ENCODE assay signal across 17 cellular contexts in genomic region chr6:40950986-40951730, GRCh38.
DNase-seq lines count a peak whose midpoint lies in the region; ATAC-seq, FAIRE-seq and TF ChIP-seq lines count a peak whose summit lies in the region.
"Had no signal": no experiment of that assay in that cellular context is flagged by ENCODE, and none has a peak within 500 bp of the region (broad histone marks: within the 10 kb centered on the region; RNA-seq: fewer than 3 reads in every experiment).

No MANE protein-coding gene starts in this region.

- H2AFZ ChIP-seq in endothelial cell of umbilical vein (ENCODE audit: low read depth, low read length) (peak overlapping the region; percentile 50), osteoblast (ENCODE audit: low read length) (no peak overlapping the region)

- no peak overlapping the region for H3K27ac ChIP-seq in endothelial cell of umbilical vein (ENCODE audit: insufficient read depth, low read depth, low read length)
- H3K27ac ChIP-seq in osteoblast (ENCODE audit: low read depth, low read length): peak overlapping the region; percentile 40
- no peak overlapping the region for H3K27ac ChIP-seq in testis
- H3K27ac ChIP-seq: right lobe of liver, stomach had no signal

- TF ChIP-seq POLR2A in endothelial cell of umbilical vein (IDR thresholded peaks at IDR 0.05; ENCODE audit: low read depth, low read length) (no peak), testis (IDR thresholded peaks at IDR 0.05) (no peak)

- peaks cover 6% of the 10 kb centered on the region for H3K4me1 ChIP-seq in endothelial cell of umbilical vein (ENCODE audit: control insufficient read depth, extremely low read depth, insufficient read depth, low read length)
- peaks cover 37% of the 10 kb centered on the region for H3K4me1 ChIP-seq in osteoblast (ENCODE audit: insufficient read depth, low read length)
- H3K4me1 ChIP-seq in testis: no peaks in the 10 kb centered on the region
- peaks cover 6% of the 10 kb centered on the region; the same call in 1 of the 2 replicates for H3K4me1 ChIP-seq in HAP-1
- H3K4me1 ChIP-seq: right lobe of liver had no signal

- no peaks in the 10 kb centered on the region for H3K9me1 ChIP-seq in endothelial cell of umbilical vein (replicated peaks; ENCODE audit: control insufficient read depth, extremely low read depth, insufficient read depth, low read length)

- H3K9me3 Mint-ChIP-seq in stimulated activated naive CD8-positive, alpha-beta T cell treated with anti-CD3 and anti-CD28 coated beads, Interleukin-15, amount 100 ng/mL, for 72 hours: no peaks in the 10 kb centered on the region
- H3K9me3 Mint-ChIP-seq: activated naive CD8-positive, alpha-beta T cell treated with anti-CD3 and anti-CD28 coated beads, Interleukin-2, amount 10 ng/mL, durations not matched to agents 7 days and 5 days; dendritic cell treated with granulocyte-macrophage colony-stimulating factor and Interleukin-4, amounts not matched to agents 40 ng/mL and 50 ng/mL, for 4 days; naive thymus-derived CD8-positive, alpha-beta T cell had no signal

- no peak overlapping the region for H3K4me3 ChIP-seq in endothelial cell of umbilical vein (replicated peaks in 1 of 3; ENCODE audit: insufficient read depth in 1 of 3, low read depth in 1 of 3, low read length in 3 of 3)
- peak overlapping the region; percentile 36 for H3K4me3 ChIP-seq in osteoblast (ENCODE audit: insufficient read depth, low read length)
- no peak overlapping the region for H3K4me3 ChIP-seq in testis
- H3K4me3 ChIP-seq in HAP-1: no peak overlapping the region
- H3K4me3 ChIP-seq: right lobe of liver, stomach had no signal

- dilution Hi-C loops in endothelial cell of umbilical vein (cut with MboI; ENCODE audit: extremely low pct_ligation_motif_present, low sequenced_read_pairs): no loop called here

- CTCF ChIA-PET in endothelial cell of umbilical vein (lab: Charles Lee): interaction anchor here (1.5 kb wide), 3 partner anchors 15 to 45 kb away, joined by 3 to 5 read pairs (median 3); no protein-coding TSS in a partner anchor

- H3K36me3 ChIP-seq in endothelial cell of umbilical vein (ENCODE audit: control insufficient read depth in 2 of 2, extremely low read depth in 1 of 2, insufficient read depth in 2 of 2, low read length in 2 of 2): no peaks in the 10 kb centered on the region
- H3K36me3 ChIP-seq in osteoblast (ENCODE audit: insufficient read depth, low read length): no peaks in the 10 kb centered on the region
- no peaks in the 10 kb centered on the region for H3K36me3 ChIP-seq in testis (ENCODE audit: low read depth, missing control alignments)
- H3K36me3 ChIP-seq in HAP-1 (replicated peaks): no peaks in the 10 kb centered on the region
- H3K36me3 ChIP-seq: right lobe of liver, stomach had no signal

- DNase-seq in GM03348 (ENCODE audit: low spot score): peak; percentile 63
- DNase-seq in RCC 7860 (ENCODE audit: low spot score): peak; percentile 80
- DNase-seq in endothelial cell of umbilical vein (ENCODE audit: low read depth, low spot score): peak; percentile 15
- no peak for DNase-seq in osteoblast (ENCODE audit: insufficient read length, low spot score, missing footprints)
- no peak for DNase-seq in testis
- DNase-seq in HAP-1 (ENCODE audit: low spot score in 2 of 2): no peak
- no peak for DNase-seq in stimulated activated naive CD8-positive, alpha-beta T cell treated with anti-CD3 and anti-CD28 coated beads, Interleukin-15, amount 100 ng/mL, for 72 hours
- DNase-seq: activated CD4-positive, CD25-positive, alpha-beta regulatory T cell treated with anti-CD3 and anti-CD28 coated beads, Interleukin-2, amount 50 U/mL, for 72 hours; activated naive CD8-positive, alpha-beta T cell treated with anti-CD3 and anti-CD28 coated beads, Interleukin-2, amount 10 ng/mL, durations not matched to agents 7 days and 5 days; Karpas-422; naive thymus-derived CD8-positive, alpha-beta T cell; NCI-H2081 treated with DMSO at 0.1 percent for 48 hours; right lobe of liver; stomach had no signal

- no peaks in the 10 kb centered on the region for H3K9me3 ChIP-seq in endothelial cell of umbilical vein (replicated peaks; ENCODE audit: control insufficient read depth, insufficient read depth, low read length)
- no peaks in the 10 kb centered on the region for H3K9me3 ChIP-seq in osteoblast (ENCODE audit: low read depth, low read length)
- no peaks in the 10 kb centered on the region for H3K9me3 ChIP-seq in testis
- H3K9me3 ChIP-seq in HAP-1: no peaks in the 10 kb centered on the region
- H3K9me3 ChIP-seq: right lobe of liver, stomach had no signal

- peaks cover 2 to 4% of the 10 kb centered on the region in 2 experiments for H3K27me3 ChIP-seq in endothelial cell of umbilical vein (ENCODE audit: control insufficient read depth in 2 of 2, insufficient read depth in 2 of 2, low read length in 2 of 2)
- H3K27me3 ChIP-seq in osteoblast (ENCODE audit: insufficient read depth, low read length): no peaks in the 10 kb centered on the region
- H3K27me3 ChIP-seq in testis: no peaks in the 10 kb centered on the region
- H3K27me3 ChIP-seq in HAP-1 (ENCODE audit: low read depth): no peaks in the 10 kb centered on the region
- H3K27me3 ChIP-seq: right lobe of liver had no signal

- H3K27ac Mint-ChIP-seq in stimulated activated naive CD8-positive, alpha-beta T cell treated with anti-CD3 and anti-CD28 coated beads, Interleukin-15, amount 100 ng/mL, for 72 hours: no peak overlapping the region
- H3K27ac Mint-ChIP-seq: activated naive CD8-positive, alpha-beta T cell treated with anti-CD3 and anti-CD28 coated beads, Interleukin-2, amount 10 ng/mL, durations not matched to agents 7 days and 5 days; dendritic cell treated with granulocyte-macrophage colony-stimulating factor and Interleukin-4, amounts not matched to agents 40 ng/mL and 50 ng/mL, for 4 days; naive thymus-derived CD8-positive, alpha-beta T cell had no signal

- no peaks in the 10 kb centered on the region for H4K20me1 ChIP-seq in endothelial cell of umbilical vein (replicated peaks; ENCODE audit: control insufficient read depth, extremely low read depth, insufficient read depth, low read length)
- no peaks in the 10 kb centered on the region for H4K20me1 ChIP-seq in osteoblast (ENCODE audit: insufficient read depth, low read length)

- TF ChIP-seq CTCF in endothelial cell of umbilical vein (IDR thresholded peaks at IDR 0.05; ENCODE audit: extremely low read depth in 1 of 2, insufficient read depth in 1 of 2, low read depth in 1 of 2, low read length in 2 of 2) (no peak), osteoblast (IDR thresholded peaks at IDR 0.05; ENCODE audit: extremely low read depth, low read depth, low read length) (no peak), testis (IDR thresholded peaks at IDR 0.05) (no peak)

- FAIRE-seq in RCC 7860 (lab: Jason Lieb, UNC): peak; percentile 89
- peak; percentile 55 for FAIRE-seq in endothelial cell of umbilical vein (lab: Jason Lieb, UNC)
- FAIRE-seq: islet of Langerhans had no signal

- in situ Hi-C loops in HAP-1 (cut with MboI; ENCODE audit: low sequenced_read_pairs): no loop called here

- no peak for ATAC-seq in GM18502 (IDR thresholded peaks at IDR 0.05; ENCODE audit: poor library complexity, unreplicated experiment)
- no peak for ATAC-seq in stimulated activated naive CD8-positive, alpha-beta T cell treated with anti-CD3 and anti-CD28 coated beads, Interleukin-15, amount 100 ng/mL, for 72 hours
- ATAC-seq: naive thymus-derived CD8-positive, alpha-beta T cell; right lobe of liver had no signal

- no peaks in the 10 kb centered on the region for H3K79me2 ChIP-seq in endothelial cell of umbilical vein (ENCODE audit: control insufficient read depth, insufficient read depth, low read length)
- no peaks in the 10 kb centered on the region for H3K79me2 ChIP-seq in osteoblast (ENCODE audit: insufficient read depth, low read length)

- no TSS peak for BruUV-seq in endothelial cell of umbilical vein (replicated peaks; lab: Mats Ljungman, UMichigan)

- H3K4me2 ChIP-seq in endothelial cell of umbilical vein (ENCODE audit: insufficient read depth, low read length): no peak overlapping the region
- peak overlapping the region; percentile 71 for H3K4me2 ChIP-seq in osteoblast (ENCODE audit: insufficient read depth, low read length)

- H3K4me3 Mint-ChIP-seq in stimulated activated naive CD8-positive, alpha-beta T cell treated with anti-CD3 and anti-CD28 coated beads, Interleukin-15, amount 100 ng/mL, for 72 hours: no peak overlapping the region
- H3K4me3 Mint-ChIP-seq: activated naive CD8-positive, alpha-beta T cell treated with anti-CD3 and anti-CD28 coated beads, Interleukin-2, amount 10 ng/mL, durations not matched to agents 7 days and 5 days; dendritic cell treated with granulocyte-macrophage colony-stimulating factor and Interleukin-4, amounts not matched to agents 40 ng/mL and 50 ng/mL, for 4 days; naive thymus-derived CD8-positive, alpha-beta T cell had no signal

- peaks cover 32% of the 10 kb centered on the region for H3K27me3 Mint-ChIP-seq in stimulated activated naive CD8-positive, alpha-beta T cell treated with anti-CD3 and anti-CD28 coated beads, Interleukin-15, amount 100 ng/mL, for 72 hours

- WGBS in testis, 2 donors: 71 to 76% methylated on average over 7 of the region's 7 CpGs

- POLR2A ChIA-PET in endothelial cell of umbilical vein (lab: Charles Lee): no interaction called here

- intact Hi-C loops in endothelial cell of umbilical vein (cut with micrococcal nuclease): no loop called here
- intact Hi-C loops in testis (cut with DNase I; ENCODE audit: low total_unique reads): no loop called here

- H3K9ac ChIP-seq in endothelial cell of umbilical vein (replicated peaks; ENCODE audit: extremely low read depth, insufficient read depth, low read length): no peak overlapping the region

- H3K4me1 Mint-ChIP-seq in stimulated activated naive CD8-positive, alpha-beta T cell treated with anti-CD3 and anti-CD28 coated beads, Interleukin-15, amount 100 ng/mL, for 72 hours: no peaks in the 10 kb centered on the region
- H3K4me1 Mint-ChIP-seq: activated naive CD8-positive, alpha-beta T cell treated with anti-CD3 and anti-CD28 coated beads, Interleukin-2, amount 10 ng/mL, durations not matched to agents 7 days and 5 days; naive thymus-derived CD8-positive, alpha-beta T cell had no signal

TF ChIP-seq in endothelial cell of umbilical vein, 7 proteins besides CTCF, POLR2A, EP300 and RAD21:
- TF ChIP-seq GATA2 (IDR thresholded peaks at IDR 0.05; ENCODE audit: insufficient read depth, insufficient read length, low read depth, low read length): peak; percentile 65
- no peak for TF ChIP-seq MYC (IDR thresholded peaks at IDR 0.05; ENCODE audit: low read depth, low read length)

Comparison
In these comparisons a context has a peak if more than half of its experiments do, and no peak if none do; other contexts are left out.
1. DNase-seq: peak in GM03348 (single experiment), RCC 7860 (single experiment) and endothelial cell of umbilical vein (single experiment); none in osteoblast (single experiment), testis (single experiment), HAP-1 (0 of 2) and stimulated activated naive CD8-positive, alpha-beta T cell treated with anti-CD3 and anti-CD28 coated beads, Interleukin-15, amount 100 ng/mL, for 72 hours (0 of 2).